8 cellular contexts compared by ENCODE assay signal in genomic region chr11:8814209-8814922, GRCh38.
DNase-seq lines count a peak whose midpoint lies in the region; ATAC-seq and TF ChIP-seq lines count a peak whose summit lies in the region.

No MANE protein-coding gene starts in this region.

- H3K79me2 ChIP-seq in osteoblast (ENCODE audit: insufficient read depth, low read length), result peaks cover 6% of the 10 kb centered on the region

- H4K91ac ChIP-seq in IMR-90 (ENCODE audit: insufficient read depth, low read depth, low read length), result peak overlapping the region; percentile 37

- H4K20me1 ChIP-seq in IMR-90 (ENCODE audit: insufficient read depth, low read length), result no peaks in the 10 kb centered on the region
- H4K20me1 ChIP-seq in osteoblast (ENCODE audit: insufficient read depth, low read length), result no peaks in the 10 kb centered on the region

- peak overlapping the region; percentile 82 for H2AK5ac ChIP-seq in IMR-90 (ENCODE audit: low read depth, low read length)

- TF ChIP-seq POLR2A in IMR-90 (IDR thresholded peaks at IDR 0.05; ENCODE audit: low read depth, low read length) (no peak), breast epithelium (IDR thresholded peaks at IDR 0.05) (no peak)

- dilution Hi-C loops in IMR-90 (cut with HindIII; ENCODE audit: low sequenced_read_pairs, unreplicated experiment), result no loop called here

- no peak overlapping the region for H2AK9ac ChIP-seq in IMR-90 (replicated peaks; ENCODE audit: low read depth, low read length, poor library complexity)

- H3K56ac ChIP-seq in IMR-90 (ENCODE audit: extremely low read depth, insufficient read depth, low read length), result no peak overlapping the region

- WGBS in IMR-90 (ENCODE audit: extremely low coverage in 2 of 2, insufficient read length in 1 of 2), 2 experiments, result 57% methylated on average over 1 of the region's 4 CpGs; no CpG with 5 or more reads in 1 of the 2 experiments

- peak overlapping the region; percentile 44; the same call in 1 of the 2 replicates for H3K14ac ChIP-seq in IMR-90 (replicated peaks; ENCODE audit: low read depth, low read length)

- DNase-seq in ELF-1 (ENCODE audit: low read depth, low spot score), result peak; percentile 53
- DNase-seq in IMR-90, result no peak
- DNase-seq in breast epithelium (ENCODE audit: low spot score in 2 of 2), result no peak
- DNase-seq in osteoblast (ENCODE audit: insufficient read length, low spot score, missing footprints), result no peak
- DNase-seq in MG63, result no peak
- DNase-seq in osteocyte (ENCODE audit: extremely low spot score, unreplicated experiment), result no peak
- no peak for DNase-seq in G401 (ENCODE audit: low spot score)

- H3K4me3 ChIP-seq in IMR-90 (ENCODE audit: insufficient read depth, low read depth, low read length), result no peak overlapping the region
- no peak overlapping the region for H3K4me3 ChIP-seq in breast epithelium
- no peak overlapping the region for H3K4me3 ChIP-seq in osteoblast (ENCODE audit: insufficient read depth, low read length)
- no peak overlapping the region for H3K4me3 ChIP-seq in MG63

- peaks cover 7% of the 10 kb centered on the region for H3K36me3 Mint-ChIP-seq in osteocyte (ENCODE audit: unreplicated experiment)

- H3K23ac ChIP-seq in IMR-90 (ENCODE audit: low read depth, low read length), result peak overlapping the region; percentile 20; the same call in 1 of the 2 replicates

- H3K4me1 Mint-ChIP-seq in osteocyte (ENCODE audit: unreplicated experiment), result peaks cover 16% of the 10 kb centered on the region

- peak overlapping the region; percentile 77 for H2BK5ac ChIP-seq in IMR-90 (ENCODE audit: low read depth, low read length, poor library complexity, severe bottlenecking)

- H2BK20ac ChIP-seq in IMR-90 (ENCODE audit: low read depth, low read length), result 0 out of 2 replicates have a peak overlapping the region, but pooled peaks have one; percentile 58

- H3K27me3 Mint-ChIP-seq in osteocyte (ENCODE audit: unreplicated experiment), result no peaks in the 10 kb centered on the region

- intact Hi-C loops in IMR-90 (cut with micrococcal nuclease), result loop anchor here (5.0 to 10.0 kb wide), 3 partner anchors 98 to 590 kb away; partner anchors contain the start of gene AKIP1
- intact Hi-C loops in breast epithelium (cut with DNase I; ENCODE audit: low total_unique reads), result no loop called here

- peak overlapping the region; percentile 49 for H4K5ac ChIP-seq in IMR-90 (ENCODE audit: low read depth, low read length)

- H3K9me3 Mint-ChIP-seq in osteocyte (ENCODE audit: unreplicated experiment), result no peaks in the 10 kb centered on the region

- H3K4me2 ChIP-seq in IMR-90 (ENCODE audit: low read depth, low read length) (no peak overlapping the region), osteoblast (ENCODE audit: insufficient read depth, low read length) (peak overlapping the region; percentile 29)

- BruUV-seq in IMR-90 (replicated peaks; lab: Mats Ljungman, UMichigan), result no TSS peak

- no peak overlapping the region for H2AFZ ChIP-seq in IMR-90 (replicated peaks; ENCODE audit: low read length, poor library complexity)
- peak overlapping the region; percentile 32 for H2AFZ ChIP-seq in osteoblast (ENCODE audit: low read length)

- H3K27ac ChIP-seq in IMR-90 (ENCODE audit: insufficient read depth, low read length), result peak overlapping the region; percentile 47
- peak overlapping the region; percentile 78 to 95 for H3K27ac ChIP-seq in breast epithelium
- H3K27ac ChIP-seq in osteoblast (ENCODE audit: low read depth, low read length), result peak overlapping the region; percentile 53

- TF ChIP-seq RAD21 in IMR-90 (IDR thresholded peaks at IDR 0.05; ENCODE audit: low read length), result no peak

- no peak for TF ChIP-seq CTCF in IMR-90 (conservative IDR thresholded peaks at IDR 0.05; ENCODE audit: low read depth, low read length)
- TF ChIP-seq CTCF in breast epithelium (IDR thresholded peaks at IDR 0.05), result no peak
- no peak for TF ChIP-seq CTCF in osteoblast (IDR thresholded peaks at IDR 0.05; ENCODE audit: extremely low read depth, low read depth, low read length)
- TF ChIP-seq CTCF in osteocyte (IDR thresholded peaks at IDR 0.05), result no peak

- peak overlapping the region; percentile 45; the same call in 1 of the 2 replicates for H3K18ac ChIP-seq in IMR-90 (ENCODE audit: low read depth, low read length)

- peak overlapping the region; percentile 41 for H2BK120ac ChIP-seq in IMR-90 (ENCODE audit: low read depth, low read length)

- no peaks in the 10 kb centered on the region for H3K9me3 ChIP-seq in IMR-90 (ENCODE audit: control insufficient read depth, insufficient read depth, low read length)
- H3K9me3 ChIP-seq in breast epithelium, result no peaks in the 10 kb centered on the region
- H3K9me3 ChIP-seq in osteoblast (ENCODE audit: low read depth, low read length), result no peaks in the 10 kb centered on the region
- H3K9me3 ChIP-seq in MG63, result no peaks in the 10 kb centered on the region

- H2BK15ac ChIP-seq in IMR-90 (ENCODE audit: low read depth, low read length), result peak overlapping the region; percentile 23; the same call in 1 of the 3 replicates

- H3K9me1 ChIP-seq in IMR-90 (ENCODE audit: insufficient read depth, low read length), result peaks cover 18% of the 10 kb centered on the region

- peak overlapping the region; percentile 78 for H3K4ac ChIP-seq in IMR-90 (ENCODE audit: low read depth, low read length)

- POLR2A ChIA-PET in IMR-90 (lab: Charles Lee; ENCODE audit: unreplicated experiment), result interaction anchor here (0.9 to 1.0 kb wide), 2 partner anchors 12 to 126 kb away, joined by 3 to 7 read pairs; no protein-coding TSS in a partner anchor

- CTCF ChIA-PET in IMR-90 (lab: Yijun Ruan, JAX), result interaction anchor here (3.3 kb wide), 1 partner anchor 12 kb away, joined by 16 read pairs; no protein-coding TSS in a partner anchor

- H3K27ac Mint-ChIP-seq in osteocyte (ENCODE audit: unreplicated experiment), result no peak overlapping the region

- no peaks in the 10 kb centered on the region for H3K36me3 ChIP-seq in IMR-90 (ENCODE audit: control insufficient read depth, insufficient read depth, low read length)
- no peaks in the 10 kb centered on the region for H3K36me3 ChIP-seq in breast epithelium
- no peaks in the 10 kb centered on the region for H3K36me3 ChIP-seq in osteoblast (ENCODE audit: insufficient read depth, low read length)
- H3K36me3 ChIP-seq in MG63, result no peaks in the 10 kb centered on the region

- H3K4me1 ChIP-seq in IMR-90 (ENCODE audit: control insufficient read depth, insufficient read depth, low read length), result peaks cover 22% of the 10 kb centered on the region
- peaks cover 0 to 14% of the 10 kb centered on the region in 2 donors for H3K4me1 ChIP-seq in breast epithelium
- H3K4me1 ChIP-seq in osteoblast (ENCODE audit: insufficient read depth, low read length), result peaks cover 53% of the 10 kb centered on the region

- H3K27me3 ChIP-seq in IMR-90 (ENCODE audit: control insufficient read depth, insufficient read depth, low read length) (no peaks in the 10 kb centered on the region), breast epithelium (no peaks in the 10 kb centered on the region), osteoblast (ENCODE audit: insufficient read depth, low read length) (no peaks in the 10 kb centered on the region), MG63 (no peaks in the 10 kb centered on the region)

- peak overlapping the region; percentile 45 for H3K9ac ChIP-seq in IMR-90 (ENCODE audit: low read depth, low read length)

- ATAC-seq in IMR-90 (ENCODE audit: low read depth) (no peak), GM18517 (IDR thresholded peaks at IDR 0.05; ENCODE audit: unreplicated experiment) (no peak)

- H4K8ac ChIP-seq in IMR-90 (ENCODE audit: low read depth in 2 of 2, low read length in 2 of 2), result peak overlapping the region; percentile 20 to 91; a peak in 3 of 4 replicates

- no peak overlapping the region for H3K4me3 Mint-ChIP-seq in osteocyte (ENCODE audit: unreplicated experiment)

- in situ Hi-C loops in IMR-90 (cut with MboI; ENCODE audit: low sequenced_read_pairs) (no loop called here), G401 (cut with HindIII; ENCODE audit: low sequenced_read_pairs) (no loop called here)

- peaks cover 29 to 80% of the 10 kb centered on the region in 2 experiments for H3K79me1 ChIP-seq in IMR-90 (ENCODE audit: low read depth in 1 of 2, low read length in 2 of 2)

TF ChIP-seq in IMR-90, 13 proteins besides CTCF, POLR2A, EP300 and RAD21:
- no peak for TF ChIP-seq RFX5 (IDR thresholded peaks at IDR 0.05; ENCODE audit: low read depth, low read length)
- no peak for TF ChIP-seq MXI1 (IDR thresholded peaks at IDR 0.05; ENCODE audit: borderline replicate concordance, low read depth, low read length)
- no peak for TF ChIP-seq ELK1 (IDR thresholded peaks at IDR 0.05; ENCODE audit: borderline replicate concordance, low read depth, low read length)
- no peak for TF ChIP-seq CHD1 (IDR thresholded peaks at IDR 0.05; ENCODE audit: low read depth, low read length)
- no peak for TF ChIP-seq SMC3 (IDR thresholded peaks at IDR 0.05; ENCODE audit: low read depth, low read length)
- TF ChIP-seq USF2 (IDR thresholded peaks at IDR 0.05; ENCODE audit: low read depth, low read length), result no peak
- TF ChIP-seq MAFK (IDR thresholded peaks at IDR 0.05; ENCODE audit: low read depth, low read length), result no peak
- no peak for TF ChIP-seq FOS (IDR thresholded peaks at IDR 0.05; ENCODE audit: low read depth, low read length)
- TF ChIP-seq MAZ (IDR thresholded peaks at IDR 0.05; ENCODE audit: borderline replicate concordance, low read depth, low read length), result no peak
- no peak for TF ChIP-seq BHLHE40 (IDR thresholded peaks at IDR 0.05; ENCODE audit: low read depth, low read length)
- no peak for TF ChIP-seq NFE2L2 (IDR thresholded peaks at IDR 0.05; ENCODE audit: low read depth, low read length)
- TF ChIP-seq RCOR1 (IDR thresholded peaks at IDR 0.05; ENCODE audit: insufficient replicate concordance, low read length), result no peak
- TF ChIP-seq CEBPB (IDR thresholded peaks at IDR 0.05; ENCODE audit: low read depth, low read length), result no peak
